ENCODE assay signal across 7 cellular contexts in genomic region chrX:110992611-110993010, GRCh38.
A peak's percentile ranks its signal among the peaks of the same experiment; 100 is the strongest.
DNase-seq lines count a peak whose midpoint lies in the region; ATAC-seq and TF ChIP-seq lines count a peak whose summit lies in the region.

No MANE protein-coding gene starts in this region.

- H4K5ac ChIP-seq in H9 (ENCODE audit: insufficient read length, low read depth, low read length), result no peak overlapping the region

- no peak overlapping the region for H3T11ph ChIP-seq in H9 (ENCODE audit: low read length)

- intact Hi-C loops in dorsolateral prefrontal cortex (cut with DNase I), result no loop called here

- H3K4me1 ChIP-seq in H9 (ENCODE audit: insufficient read depth, low read length) (no peaks in the 10 kb centered on the region), parathyroid adenoma (no peaks in the 10 kb centered on the region)

- peaks cover 2 to 9% of the 10 kb centered on the region in 2 experiments; a peak in 3 of 4 replicates for H3K4me1 Mint-ChIP-seq in H9

- no peak overlapping the region for H2BK20ac ChIP-seq in H9 (ENCODE audit: low read depth, low read length, poor library complexity, severe bottlenecking)

- no peak overlapping the region for H4K91ac ChIP-seq in H9 (ENCODE audit: insufficient read length, low read depth, low read length)

- no peaks in the 10 kb centered on the region for H3K79me2 ChIP-seq in H9 (ENCODE audit: insufficient read depth, low read length)
- H3K79me2 ChIP-seq in parathyroid adenoma, result no peaks in the 10 kb centered on the region

- no peak overlapping the region for H2AK5ac ChIP-seq in H9 (ENCODE audit: insufficient read length, low read length)

- no peaks in the 10 kb centered on the region for H3K27me3 Mint-ChIP-seq in H9 (ENCODE audit: low read depth)

- no peak for ATAC-seq in GM18873 (IDR thresholded peaks at IDR 0.05; ENCODE audit: low FRiP score, unreplicated experiment)

- no peaks in the 10 kb centered on the region for H3K9me3 ChIP-seq in H9 (ENCODE audit: control insufficient read depth, low read depth, low read length)
- no peaks in the 10 kb centered on the region for H3K9me3 ChIP-seq in parathyroid adenoma (ENCODE audit: control insufficient read depth, low read length)

- no peak overlapping the region for H2BK15ac ChIP-seq in H9 (ENCODE audit: low read depth, low read length)

- H3K36me3 Mint-ChIP-seq in H9 (ENCODE audit: insufficient read depth in 1 of 3, low read depth in 3 of 3), result no peaks in the 10 kb centered on the region

- no peaks in the 10 kb centered on the region for H4K20me1 ChIP-seq in H9 (ENCODE audit: control insufficient read depth, insufficient read depth, insufficient read length)

- peak; percentile 78 for TF ChIP-seq CTCF in H9 (conservative IDR thresholded peaks at IDR 0.05)
- TF ChIP-seq CTCF in dorsolateral prefrontal cortex (IDR thresholded peaks at IDR 0.05 in 54 of 56, conservative IDR thresholded peaks at IDR 0.05 in 2 of 56; ENCODE audit: low read depth in 1 of 56, partially characterized antibody in 56 of 56), result peak in 45 of 56 donors; percentile 11 to 58 (median 34)
- peak; percentile 15 for TF ChIP-seq CTCF in parathyroid adenoma (IDR thresholded peaks at IDR 0.05)

- H3K4me2 ChIP-seq in H9 (ENCODE audit: insufficient read depth, insufficient read length, low read length), result no peak overlapping the region
- no peak overlapping the region for H3K4me2 ChIP-seq in parathyroid adenoma (ENCODE audit: low read length)

- no peak overlapping the region for H2BK12ac ChIP-seq in H9 (ENCODE audit: insufficient read length, low read depth, low read length)

- H3K56ac ChIP-seq in H9 (ENCODE audit: insufficient read length, low read depth, low read length), result no peak overlapping the region

- H3K27me3 ChIP-seq in H9 (ENCODE audit: insufficient read depth, low read length), result no peaks in the 10 kb centered on the region
- H3K27me3 ChIP-seq in dorsolateral prefrontal cortex, result peaks cover 0 to 90% (median 25%) of the 10 kb centered on the region in 45 donors
- H3K27me3 ChIP-seq in parathyroid adenoma (ENCODE audit: control insufficient read depth, insufficient read depth, low read length), result no peaks in the 10 kb centered on the region

- H3K27ac ChIP-seq in H9 (ENCODE audit: insufficient read length, low read depth, low read length), result no peak overlapping the region
- no peak overlapping the region for H3K27ac ChIP-seq in dorsolateral prefrontal cortex
- H3K27ac ChIP-seq in parathyroid adenoma, result no peak overlapping the region

- H3K4ac ChIP-seq in H9 (ENCODE audit: low read depth, low read length), result no peak overlapping the region

- H3K9ac ChIP-seq in H9 (ENCODE audit: extremely low read depth, insufficient read length, low read length) (no peak overlapping the region), parathyroid adenoma (no peak overlapping the region)

- H2BK120ac ChIP-seq in H9 (ENCODE audit: low read depth, low read length, poor library complexity, severe bottlenecking), result no peak overlapping the region

- no peak overlapping the region for H3K23ac ChIP-seq in H9 (ENCODE audit: insufficient read length, low read depth, low read length)

- H3K27ac Mint-ChIP-seq in H9, result no peak overlapping the region

- no peaks in the 10 kb centered on the region for H3K23me2 ChIP-seq in H9 (ENCODE audit: insufficient read length, low read depth, low read length, poor library complexity, severe bottlenecking)

- no peak overlapping the region for H3K18ac ChIP-seq in H9 (ENCODE audit: insufficient read length, low read depth, low read length)

- H2AFZ ChIP-seq in H9 (ENCODE audit: low read length) (no peak overlapping the region), parathyroid adenoma (no peak overlapping the region)

- DNase-seq in ELR (ENCODE audit: low read depth) (peak; percentile 43), H9 (peak; percentile 67), RPMI7951 (ENCODE audit: low read depth) (peak; percentile 17), dorsolateral prefrontal cortex (no peak), NCI-H2171 (lab: John Stamatoyannopoulos, UW) (no peak)

- no peak overlapping the region for H2BK5ac ChIP-seq in H9 (ENCODE audit: insufficient read length, low read length)

- no peak overlapping the region for H4K8ac ChIP-seq in H9 (replicated peaks; ENCODE audit: insufficient read length, low read depth, low read length)

- H3K4me3 ChIP-seq in dorsolateral prefrontal cortex (no peak overlapping the region), parathyroid adenoma (ENCODE audit: low read depth, low read length) (no peak overlapping the region)

- WGBS in H9 (ENCODE audit: extremely low coverage, insufficient read length, low lambda C conversion rate), result no CpG with 5 or more reads among the region's 8 CpGs

- H3K9me3 Mint-ChIP-seq in H9, result no peaks in the 10 kb centered on the region

- no peak overlapping the region for H3K14ac ChIP-seq in H9 (ENCODE audit: insufficient read depth, low read length)

- no peaks in the 10 kb centered on the region for H3K36me3 ChIP-seq in parathyroid adenoma (ENCODE audit: control insufficient read depth, insufficient read depth, low read length)

- H3K4me3 Mint-ChIP-seq in H9, result no peak overlapping the region

- no peaks in the 10 kb centered on the region for H3K79me1 ChIP-seq in H9 (ENCODE audit: insufficient read depth, low read depth, low read length, poor library complexity, severe bottlenecking)

Comparison
In these comparisons a context has a peak if more than half of its experiments do, and no peak if none do; other contexts are left out.
1. DNase-seq: peak in ELR (single experiment), H9 (single experiment) and RPMI7951 (single experiment); none in dorsolateral prefrontal cortex (0 of 10) and NCI-H2171 (single experiment).
2. CTCF ChIP-seq: peak in every context shown above with its lines; median percentile 78 in H9; 34 in dorsolateral prefrontal cortex; 15 in parathyroid adenoma.